ENCODE assay signal across 8 cellular contexts in the genomic region with DNA sequence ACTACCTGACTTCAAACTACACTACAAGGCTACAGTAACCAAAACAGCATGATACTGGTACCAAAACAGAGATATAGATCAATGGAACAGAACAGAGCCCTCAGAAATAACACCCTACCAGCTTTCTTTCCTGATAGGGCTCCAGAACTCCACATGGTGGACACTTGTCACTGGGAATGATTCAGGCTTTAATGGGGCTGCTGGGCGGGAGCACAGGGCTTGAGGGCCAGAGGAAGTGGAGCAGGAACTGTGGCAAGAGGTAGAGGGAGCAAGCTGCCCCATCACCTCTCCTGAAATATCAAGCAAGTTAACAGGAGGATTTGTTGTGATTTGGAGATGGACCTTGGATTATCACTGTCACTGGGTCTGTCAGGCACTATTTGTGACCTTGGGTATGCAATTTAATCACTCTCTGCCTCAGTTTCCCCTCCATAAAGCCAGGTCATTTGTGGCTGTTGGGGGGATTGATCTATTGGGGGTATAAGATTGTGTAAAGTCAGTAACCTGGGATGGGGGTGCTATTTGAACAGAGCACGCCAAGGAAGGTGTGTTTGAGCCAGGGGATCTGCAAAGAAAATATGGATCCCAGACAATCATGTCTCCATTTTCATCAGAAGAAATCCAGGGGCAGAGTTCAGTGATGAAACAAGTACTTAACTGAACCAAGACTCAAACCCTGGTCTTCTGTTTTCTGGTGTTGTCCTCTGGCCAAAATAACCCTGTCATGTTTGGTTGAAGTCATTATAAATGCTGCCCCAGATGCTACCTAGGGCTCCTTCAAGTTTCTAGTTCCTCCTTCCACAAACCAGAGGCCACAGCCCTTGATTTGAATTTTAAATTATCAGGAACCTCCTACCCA. TPM values are rescaled to one million over a fixed set of nuclear protein-coding genes. Genes with fewer than 3 reads are reported as not detected.
DNase-seq lines count a peak whose midpoint lies in the region; ATAC-seq lines count a peak whose summit lies in the region.

No MANE protein-coding gene starts in this region.

- peaks cover 16% of the 10 kb centered on the region for H3K4me1 Mint-ChIP-seq in activated T-helper 2 cell treated with anti-CD3 and anti-CD28 coated beads, Interferon-gamma antibody, Interleukin-2, Interleukin-4, amounts not matched to agents 10 μg/mL and 5 μg/mL and 100 μg/mL, durations not matched to agents 14 hours and 24 hours and 36 hours (ENCODE audit: low read depth)
- peaks cover 16 to 27% of the 10 kb centered on the region in 2 donors for H3K4me1 Mint-ChIP-seq in stimulated activated naive B cell treated with anti-CD40 and anti-IgM and Interleukin-4, amounts not matched to agents 10 μg/mL and 1 μg/mL and 100 μg/mL, for 72 hours

- intact Hi-C loops in activated T-helper 2 cell treated with anti-CD3 and anti-CD28 coated beads, Interferon-gamma antibody, Interleukin-2, Interleukin-4, amounts not matched to agents 10 μg/mL and 5 μg/mL and 100 μg/mL, durations not matched to agents 14 hours and 24 hours and 36 hours (cut with micrococcal nuclease), result loop anchor here (1.0 to 10.0 kb wide), 6 partner anchors 8 to 354 kb away; a partner anchor contains a TSS

- H3K27ac Mint-ChIP-seq in activated T-helper 2 cell treated with anti-CD3 and anti-CD28 coated beads, Interferon-gamma antibody, Interleukin-2, Interleukin-4, amounts not matched to agents 10 μg/mL and 5 μg/mL and 100 μg/mL, durations not matched to agents 14 hours and 24 hours and 36 hours, result peak overlapping the region; percentile 6
- peak overlapping the region; percentile 71 for H3K27ac Mint-ChIP-seq in stimulated activated naive B cell treated with anti-CD40 and anti-IgM and Interleukin-4, amounts not matched to agents 10 μg/mL and 1 μg/mL and 100 μg/mL, for 72 hours

- DNase-seq in SKM-1 treated with dmso at 0.1 percent for 144 hours (lab: John Stamatoyannopoulos, UW; ENCODE audit: unreplicated experiment) (peak; percentile 95), SKM-1 (lab: John Stamatoyannopoulos, UW; ENCODE audit: unreplicated experiment) (no peak), hypothalamus (lab: John Stamatoyannopoulos, UW) (no peak), HuH-7.5 (ENCODE audit: low spot score) (no peak)
- DNase-seq in activated T-helper 2 cell treated with anti-CD3 and anti-CD28 coated beads, Interferon-gamma antibody, Interleukin-2, Interleukin-4, amounts not matched to agents 10 μg/mL and 5 μg/mL and 100 μg/mL, durations not matched to agents 14 hours and 24 hours and 36 hours (ENCODE audit: low spot score), result no peak
- DNase-seq in stimulated activated naive B cell treated with anti-CD40 and anti-IgM and Interleukin-4, amounts not matched to agents 10 μg/mL and 1 μg/mL and 100 μg/mL, for 72 hours, result no peak
- DNase-seq in central memory CD4-positive, alpha-beta T cell, result no peak

- peak; percentile 65 for ATAC-seq in HG02970 (IDR thresholded peaks at IDR 0.05; ENCODE audit: low FRiP score, unreplicated experiment)
- ATAC-seq in stimulated activated naive B cell treated with anti-CD40 and anti-IgM and Interleukin-4, amounts not matched to agents 10 μg/mL and 1 μg/mL and 100 μg/mL, for 72 hours (replicated peaks), result peak; percentile 91 to 97

- H3K4me3 Mint-ChIP-seq in activated T-helper 2 cell treated with anti-CD3 and anti-CD28 coated beads, Interferon-gamma antibody, Interleukin-2, Interleukin-4, amounts not matched to agents 10 μg/mL and 5 μg/mL and 100 μg/mL, durations not matched to agents 14 hours and 24 hours and 36 hours (ENCODE audit: low read depth), result no peak overlapping the region
- peak overlapping the region; percentile 61 to 64 for H3K4me3 Mint-ChIP-seq in stimulated activated naive B cell treated with anti-CD40 and anti-IgM and Interleukin-4, amounts not matched to agents 10 μg/mL and 1 μg/mL and 100 μg/mL, for 72 hours

- peaks cover 8% of the 10 kb centered on the region for H3K9me3 Mint-ChIP-seq in activated T-helper 2 cell treated with anti-CD3 and anti-CD28 coated beads, Interferon-gamma antibody, Interleukin-2, Interleukin-4, amounts not matched to agents 10 μg/mL and 5 μg/mL and 100 μg/mL, durations not matched to agents 14 hours and 24 hours and 36 hours
- peaks cover 3% of the 10 kb centered on the region in 2 donors for H3K9me3 Mint-ChIP-seq in stimulated activated naive B cell treated with anti-CD40 and anti-IgM and Interleukin-4, amounts not matched to agents 10 μg/mL and 1 μg/mL and 100 μg/mL, for 72 hours

- H3K36me3 Mint-ChIP-seq in activated T-helper 2 cell treated with anti-CD3 and anti-CD28 coated beads, Interferon-gamma antibody, Interleukin-2, Interleukin-4, amounts not matched to agents 10 μg/mL and 5 μg/mL and 100 μg/mL, durations not matched to agents 14 hours and 24 hours and 36 hours (ENCODE audit: low read depth), result peaks cover 7% of the 10 kb centered on the region
- peaks cover 2 to 3% of the 10 kb centered on the region in 2 donors for H3K36me3 Mint-ChIP-seq in stimulated activated naive B cell treated with anti-CD40 and anti-IgM and Interleukin-4, amounts not matched to agents 10 μg/mL and 1 μg/mL and 100 μg/mL, for 72 hours

- H3K27me3 Mint-ChIP-seq in activated T-helper 2 cell treated with anti-CD3 and anti-CD28 coated beads, Interferon-gamma antibody, Interleukin-2, Interleukin-4, amounts not matched to agents 10 μg/mL and 5 μg/mL and 100 μg/mL, durations not matched to agents 14 hours and 24 hours and 36 hours (ENCODE audit: low read depth), result no peaks in the 10 kb centered on the region
- H3K27me3 Mint-ChIP-seq in stimulated activated naive B cell treated with anti-CD40 and anti-IgM and Interleukin-4, amounts not matched to agents 10 μg/mL and 1 μg/mL and 100 μg/mL, for 72 hours, result peaks cover 28 to 31% of the 10 kb centered on the region in 2 donors

RNA-seq across cellular contexts. Expression of a gene that starts 25.2 kb away (rescaled TPM):
- 62.8 and 63.9 TPM in 2 replicates for total RNA-seq in activated T-helper 2 cell treated with anti-CD3 and anti-CD28 coated beads, Interferon-gamma antibody, Interleukin-2, Interleukin-4, amounts not matched to agents 10 μg/mL and 5 μg/mL and 100 μg/mL, durations not matched to agents 14 hours and 24 hours and 36 hours
